Comparison of ENCODE assay signal across 22 cellular contexts in genomic region chr14:54617467-54617866, GRCh38. TPM values are rescaled to one million over a fixed set of nuclear protein-coding genes. Genes with fewer than 3 reads are reported as not detected.
A peak's percentile ranks its signal among the peaks of the same experiment; 100 is the strongest.
DNase-seq lines count a peak whose midpoint lies in the region; ATAC-seq, FAIRE-seq and TF ChIP-seq lines count a peak whose summit lies in the region.
"Had no signal": no experiment of that assay in that cellular context is flagged by ENCODE, and none has a peak within 500 bp of the region (broad histone marks: within the 10 kb centered on the region; RNA-seq: fewer than 3 reads in every experiment).

No MANE protein-coding gene starts in this region.

- TF ChIP-seq CTCF in A549 (IDR thresholded peaks at IDR 0.05) = no peak
- TF ChIP-seq CTCF in foreskin keratinocyte (conservative IDR thresholded peaks at IDR 0.05) = no peak

- 88% methylated on average over 3 of the region's 3 CpGs for WGBS in A549 (ENCODE audit: missing lambda C conversion rate)

- CTCF ChIA-PET in A549 (lab: Yijun Ruan, JAX) = no interaction called here

- H3K9me3 ChIP-seq in A549 = no peaks in the 10 kb centered on the region
- H3K9me3 ChIP-seq: right atrium auricular region, SJSA1 had no signal

- TF ChIP-seq RAD21 in A549 (conservative IDR thresholded peaks at IDR 0.05 in 1 of 2, IDR thresholded peaks at IDR 0.05 in 1 of 2) = no peak

- POLR2A ChIA-PET in A549 (lab: Yijun Ruan, JAX) = no interaction called here

- no peak for FAIRE-seq in A549 (lab: Jason Lieb, UNC)

- no peaks in the 10 kb centered on the region for H3K27me3 ChIP-seq in foreskin keratinocyte
- H3K27me3 ChIP-seq: right atrium auricular region, SJSA1 had no signal

- no peak overlapping the region for H3K4me3 ChIP-seq in A549
- H3K4me3 ChIP-seq: lung, PC-9, right atrium auricular region, SJSA1 had no signal

- H3K36me3 Mint-ChIP-seq in activated T-helper 17 cell treated with anti-CD3 and anti-CD28 coated beads, Interleukin-2, amount 50 U/mL, for 72 hours (ENCODE audit: low read depth) = no peaks in the 10 kb centered on the region

- H3K4me1 Mint-ChIP-seq in activated T-helper 17 cell treated with anti-CD3 and anti-CD28 coated beads, Interleukin-2, amount 50 U/mL, for 72 hours = peaks cover 8% of the 10 kb centered on the region

- H3K27ac Mint-ChIP-seq in activated T-helper 17 cell treated with anti-CD3 and anti-CD28 coated beads, Interleukin-2, amount 50 U/mL, for 72 hours = no peak overlapping the region

- TF ChIP-seq POLR2A in A549 (IDR thresholded peaks at IDR 0.05; ENCODE audit: low read length) = no peak

- peak overlapping the region; percentile 8 for H3K4me3 Mint-ChIP-seq in activated T-helper 17 cell treated with anti-CD3 and anti-CD28 coated beads, Interleukin-2, amount 50 U/mL, for 72 hours

- H3K27ac ChIP-seq in A549 (no peak overlapping the region), foreskin keratinocyte (no peak overlapping the region)
- H3K27ac ChIP-seq: PC-9, right atrium auricular region, SJSA1, WERI-Rb-1 had no signal

- no peak for TF ChIP-seq EP300 in A549 (IDR thresholded peaks at IDR 0.05)

- no peak for ATAC-seq in A549
- ATAC-seq in activated T-helper 17 cell treated with anti-CD3 and anti-CD28 coated beads, Interleukin-2, amount 50 U/mL, for 72 hours (replicated peaks) = peak; percentile 86
- peak; percentile 64 for ATAC-seq in foreskin keratinocyte
- ATAC-seq in GM18861 (IDR thresholded peaks at IDR 0.05; ENCODE audit: unreplicated experiment) = no peak
- no peak for ATAC-seq in HG03045 (IDR thresholded peaks at IDR 0.05; ENCODE audit: unreplicated experiment)

- no peaks in the 10 kb centered on the region for H3K27me3 Mint-ChIP-seq in activated T-helper 17 cell treated with anti-CD3 and anti-CD28 coated beads, Interleukin-2, amount 50 U/mL, for 72 hours

- no peak for DNase-seq in A549 (ENCODE audit: low read depth in 1 of 2, low spot score in 1 of 2)
- peak; percentile 41 for DNase-seq in EH (ENCODE audit: low read depth)
- DNase-seq in foreskin keratinocyte = no peak
- no peak for DNase-seq in activated gamma-delta T cell (lab: John Stamatoyannopoulos, UW)
- DNase-seq: activated gamma-delta T cell treated with Interleukin-2 at 50 U/mL for 16 hours; AML-193; aorta; DMS79 treated with DMSO at 0.1 percent for 48 hours; hippocampal formation; islet precursor cell; NCI-H1417 treated with DMSO at 0.1 percent for 48 hours; NCI-H82; occipital lobe; PC-9; stimulated activated CD4-positive, alpha-beta T cell treated with anti-CD3 and anti-CD28 coated beads, Interleukin-15, amount 100 ng/mL, for 24 hours; WERI-Rb-1 had no signal

- H3K4me1 ChIP-seq in A549 (peaks cover 11% of the 10 kb centered on the region), foreskin keratinocyte (peaks cover 7% of the 10 kb centered on the region)

- H3K9me3 Mint-ChIP-seq in activated T-helper 17 cell treated with anti-CD3 and anti-CD28 coated beads, Interleukin-2, amount 50 U/mL, for 72 hours = no peaks in the 10 kb centered on the region

- H3K4me2 ChIP-seq in A549 = no peak overlapping the region
- H3K4me2 ChIP-seq: PC-9 had no signal

TF ChIP-seq in A549, 52 proteins besides CTCF, POLR2A, EP300 and RAD21:
- TF ChIP-seq FOSL2 (IDR thresholded peaks at IDR 0.05) (no peak), FOSL2 (CRISPR knock-in tag; IDR thresholded peaks at IDR 0.05) (0 out of 2 replicates have a peak, but pooled peaks have one; percentile 34), EHMT2 (IDR thresholded peaks at IDR 0.05; ENCODE audit: low read depth) (no peak), MAFK (IDR thresholded peaks at IDR 0.05; ENCODE audit: partially characterized antibody) (peak; percentile 16), HOXB5 (CRISPR knock-in tag; IDR thresholded peaks at IDR 0.05) (no peak)
TF ChIP-seq in A549: peak in this region for 2.

RNA-seq across cellular contexts. Expression of gene SAMD4A, which starts 50.5 kb away (rescaled TPM):
- 3.9 and 5.3 TPM in 2 replicates for polyA plus RNA-seq in A549 (2011; rRNA removed)
- 2.4 and 3.2 TPM in 2 replicates for polyA plus RNA-seq in A549 (2012; cell fraction: cytosol; rRNA removed)
- polyA plus RNA-seq in A549 (2012; cell fraction: nucleus; rRNA removed) = 7.7 and 10.7 TPM in 2 replicates
- 5.4 to 8.0 TPM (median 6.1 TPM) in 3 replicates for polyA plus RNA-seq in A549 (2017; fragmentation: RNase III; extraction: RNeasy Plus Mini Kit Qiagen cat#74134 plus additional on column Dnase treatment)
- 16.6 and 23.5 TPM in 2 replicates for polyA minus RNA-seq in A549 (2011; rRNA and poly(A)+ RNA removed)
- 1 to 10 TPM; 3.2 to 4.4 TPM for total RNA-seq in activated T-helper 17 cell treated with anti-CD3 and anti-CD28 coated beads, Interleukin-2, amount 50 U/mL, for 72 hours
- total RNA-seq in foreskin keratinocyte = 14.8 TPM in 2 replicates
- polyA plus RNA-seq in foreskin keratinocyte = 4.4 and 4.6 TPM in 2 replicates

Comparison
In these comparisons a context has a peak if more than half of its experiments do, and no peak if none do; other contexts are left out.
1. ATAC-seq: peak in activated T-helper 17 cell treated with anti-CD3 and anti-CD28 coated beads, Interleukin-2, amount 50 U/mL, for 72 hours (single experiment) and foreskin keratinocyte (single experiment); none in A549 (0 of 2), GM18861 (single experiment) and HG03045 (single experiment).